ENCODE assay signal across 1 cellular context in the genomic region with DNA sequence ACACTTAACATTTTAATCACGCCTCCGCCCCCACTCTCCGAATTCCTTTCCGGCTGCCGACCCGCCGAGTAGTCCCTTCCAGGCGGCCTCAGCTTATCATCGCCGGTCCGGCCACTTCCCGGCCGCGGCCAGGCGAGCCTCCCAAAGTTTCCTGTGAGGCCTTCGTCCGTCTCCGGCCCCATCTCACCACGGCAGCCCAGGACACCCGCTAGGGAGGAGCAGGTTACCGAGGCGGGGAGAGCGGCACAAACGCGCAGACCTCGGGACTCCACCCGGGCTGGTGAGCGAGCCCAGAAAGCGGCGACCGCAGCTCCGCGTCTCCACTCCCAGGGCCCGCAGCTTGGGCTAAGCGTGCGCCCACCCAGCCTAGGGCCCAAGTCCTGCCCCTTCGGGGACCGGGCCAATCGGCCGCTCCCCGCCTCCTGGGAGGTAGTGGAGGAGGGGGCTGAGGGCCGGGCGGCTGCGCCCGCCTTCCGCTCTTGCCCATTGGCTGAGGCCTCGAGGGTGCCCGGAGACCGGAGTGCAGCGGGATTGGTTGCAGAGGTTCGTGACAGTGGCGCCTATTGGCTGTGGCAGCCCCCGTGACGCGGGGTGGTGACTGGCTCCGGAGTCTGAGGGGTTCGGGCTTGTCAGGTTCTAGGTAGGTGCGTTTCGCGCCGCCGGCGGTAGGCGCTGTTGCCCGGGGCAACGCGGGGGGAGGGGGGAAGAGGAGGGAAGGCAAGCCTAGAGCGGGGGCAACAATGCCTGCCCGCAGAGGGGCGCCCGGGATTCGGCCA.
TF ChIP-seq lines count a peak whose summit lies in the region.

No MANE protein-coding gene starts in this region.

TF ChIP-seq in K562, 482 proteins besides CTCF, POLR2A, EP300 and RAD21 (continued from another document and continues in another):
- no peak for TF ChIP-seq BRF1 (IDR thresholded peaks at IDR 0.05; ENCODE audit: borderline replicate concordance, extremely low read depth, insufficient read length)
- TF ChIP-seq YBX1 (IDR thresholded peaks at IDR 0.05) = no peak
- no peak for TF ChIP-seq HDGF (IDR thresholded peaks at IDR 0.05)
- no peak for TF ChIP-seq SAFB2 (IDR thresholded peaks at IDR 0.05; ENCODE audit: borderline replicate concordance, low read depth, low read length, severe bottlenecking)
- TF ChIP-seq MEF2A (IDR thresholded peaks at IDR 0.05; ENCODE audit: control insufficient read depth, low read depth, low read length) = no peak
- TF ChIP-seq TAL1 (IDR thresholded peaks at IDR 0.05) = no peak
- TF ChIP-seq, protein P1, sequence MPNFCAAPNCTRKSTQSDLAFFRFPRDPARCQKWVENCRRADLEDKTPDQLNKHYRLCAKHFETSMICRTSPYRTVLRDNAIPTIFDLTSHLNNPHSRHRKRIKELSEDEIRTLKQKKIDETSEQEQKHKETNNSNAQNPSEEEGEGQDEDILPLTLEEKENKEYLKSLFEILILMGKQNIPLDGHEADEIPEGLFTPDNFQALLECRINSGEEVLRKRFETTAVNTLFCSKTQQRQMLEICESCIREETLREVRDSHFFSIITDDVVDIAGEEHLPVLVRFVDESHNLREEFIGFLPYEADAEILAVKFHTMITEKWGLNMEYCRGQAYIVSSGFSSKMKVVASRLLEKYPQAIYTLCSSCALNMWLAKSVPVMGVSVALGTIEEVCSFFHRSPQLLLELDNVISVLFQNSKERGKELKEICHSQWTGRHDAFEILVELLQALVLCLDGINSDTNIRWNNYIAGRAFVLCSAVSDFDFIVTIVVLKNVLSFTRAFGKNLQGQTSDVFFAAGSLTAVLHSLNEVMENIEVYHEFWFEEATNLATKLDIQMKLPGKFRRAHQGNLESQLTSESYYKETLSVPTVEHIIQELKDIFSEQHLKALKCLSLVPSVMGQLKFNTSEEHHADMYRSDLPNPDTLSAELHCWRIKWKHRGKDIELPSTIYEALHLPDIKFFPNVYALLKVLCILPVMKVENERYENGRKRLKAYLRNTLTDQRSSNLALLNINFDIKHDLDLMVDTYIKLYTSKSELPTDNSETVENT (CRISPR knock-in tag; IDR thresholded peaks at IDR 0.05) = peak; percentile 96
- TF ChIP-seq HDAC1 (IDR thresholded peaks at IDR 0.05) = peak in 1 of 2 experiments; percentile 61; a peak in 1 of 4 replicates
- no peak for TF ChIP-seq CUX1 (CRISPR knock-in tag; IDR thresholded peaks at IDR 0.05)
- TF ChIP-seq RNF2 (IDR thresholded peaks at IDR 0.05) = no peak; the same call in 1 of the 2 replicates
- no peak for TF ChIP-seq KAT2B (IDR thresholded peaks at IDR 0.05; ENCODE audit: low read depth, low read length)
- no peak for TF ChIP-seq CLOCK (CRISPR knock-in tag; IDR thresholded peaks at IDR 0.05; ENCODE audit: borderline replicate concordance)
- TF ChIP-seq SRSF9 (IDR thresholded peaks at IDR 0.05; ENCODE audit: borderline replicate concordance, low read depth, low read length) = no peak
- no peak for TF ChIP-seq U2AF2 (optimal IDR thresholded peaks at IDR 0.05; ENCODE audit: low read depth, low read length)
- TF ChIP-seq CAMTA2 (CRISPR knock-in tag; conservative IDR thresholded peaks at IDR 0.05) = 0 out of 2 replicates have a peak, but pooled peaks have one; percentile 56
- TF ChIP-seq, protein P2, sequence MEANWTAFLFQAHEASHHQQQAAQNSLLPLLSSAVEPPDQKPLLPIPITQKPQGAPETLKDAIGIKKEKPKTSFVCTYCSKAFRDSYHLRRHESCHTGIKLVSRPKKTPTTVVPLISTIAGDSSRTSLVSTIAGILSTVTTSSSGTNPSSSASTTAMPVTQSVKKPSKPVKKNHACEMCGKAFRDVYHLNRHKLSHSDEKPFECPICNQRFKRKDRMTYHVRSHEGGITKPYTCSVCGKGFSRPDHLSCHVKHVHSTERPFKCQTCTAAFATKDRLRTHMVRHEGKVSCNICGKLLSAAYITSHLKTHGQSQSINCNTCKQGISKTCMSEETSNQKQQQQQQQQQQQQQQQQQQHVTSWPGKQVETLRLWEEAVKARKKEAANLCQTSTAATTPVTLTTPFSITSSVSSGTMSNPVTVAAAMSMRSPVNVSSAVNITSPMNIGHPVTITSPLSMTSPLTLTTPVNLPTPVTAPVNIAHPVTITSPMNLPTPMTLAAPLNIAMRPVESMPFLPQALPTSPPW (CRISPR knock-in tag; IDR thresholded peaks at IDR 0.05) = peak; percentile 95
- no peak for TF ChIP-seq ZNF408 (CRISPR knock-in tag; IDR thresholded peaks at IDR 0.05; ENCODE audit: low read depth)
- peak; percentile 74 for TF ChIP-seq PRDM10 (IDR thresholded peaks at IDR 0.05; ENCODE audit: partially characterized antibody)
- TF ChIP-seq FOXJ3 (CRISPR knock-in tag; IDR thresholded peaks at IDR 0.05) = no peak
- TF ChIP-seq ZNF696 (CRISPR knock-in tag; conservative IDR thresholded peaks at IDR 0.05) = no peak
- no peak for TF ChIP-seq ZKSCAN8 (CRISPR knock-in tag; IDR thresholded peaks at IDR 0.05)
- no peak for TF ChIP-seq ZNF197 (CRISPR knock-in tag; IDR thresholded peaks at IDR 0.05; ENCODE audit: low read depth)
- TF ChIP-seq GABPA (tag; conservative IDR thresholded peaks at IDR 0.05; ENCODE audit: low read depth) = no peak; the same call in 1 of the 2 replicates
- no peak for TF ChIP-seq HOXB6 (CRISPR knock-in tag; IDR thresholded peaks at IDR 0.05; ENCODE audit: borderline replicate concordance)
- peak; percentile 39 for TF ChIP-seq NBN (IDR thresholded peaks at IDR 0.05; ENCODE audit: low read depth)
- TF ChIP-seq, protein P3, sequence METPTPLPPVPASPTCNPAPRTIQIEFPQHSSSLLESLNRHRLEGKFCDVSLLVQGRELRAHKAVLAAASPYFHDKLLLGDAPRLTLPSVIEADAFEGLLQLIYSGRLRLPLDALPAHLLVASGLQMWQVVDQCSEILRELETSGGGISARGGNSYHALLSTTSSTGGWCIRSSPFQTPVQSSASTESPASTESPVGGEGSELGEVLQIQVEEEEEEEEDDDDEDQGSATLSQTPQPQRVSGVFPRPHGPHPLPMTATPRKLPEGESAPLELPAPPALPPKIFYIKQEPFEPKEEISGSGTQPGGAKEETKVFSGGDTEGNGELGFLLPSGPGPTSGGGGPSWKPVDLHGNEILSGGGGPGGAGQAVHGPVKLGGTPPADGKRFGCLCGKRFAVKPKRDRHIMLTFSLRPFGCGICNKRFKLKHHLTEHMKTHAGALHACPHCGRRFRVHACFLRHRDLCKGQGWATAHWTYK (CRISPR knock-in tag; IDR thresholded peaks at IDR 0.05) = peak; percentile 49; the same call in 1 of the 2 replicates
- TF ChIP-seq YY1 (IDR thresholded peaks at IDR 0.05; ENCODE audit: borderline replicate concordance in 1 of 3, control insufficient read depth in 1 of 3, extremely low read depth in 1 of 3, insufficient read depth in 3 of 3, insufficient read length in 1 of 3, insufficient replicate concordance in 2 of 3, low read depth in 1 of 3, low read length in 2 of 3) = peak in 2 of 3 experiments; percentile 14 to 66
- TF ChIP-seq ZNF395 (CRISPR knock-in tag; IDR thresholded peaks at IDR 0.05) = 0 out of 2 replicates have a peak, but pooled peaks have one; percentile 70
- TF ChIP-seq, protein P4, sequence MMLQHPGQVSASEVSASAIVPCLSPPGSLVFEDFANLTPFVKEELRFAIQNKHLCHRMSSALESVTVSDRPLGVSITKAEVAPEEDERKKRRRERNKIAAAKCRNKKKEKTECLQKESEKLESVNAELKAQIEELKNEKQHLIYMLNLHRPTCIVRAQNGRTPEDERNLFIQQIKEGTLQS (IDR thresholded peaks at IDR 0.05) = no peak
- TF ChIP-seq, protein P4 (CRISPR knock-in tag; conservative IDR thresholded peaks at IDR 0.05) = no peak
